Comparison of ENCODE assay signal across 1 cellular context in the genomic region with DNA sequence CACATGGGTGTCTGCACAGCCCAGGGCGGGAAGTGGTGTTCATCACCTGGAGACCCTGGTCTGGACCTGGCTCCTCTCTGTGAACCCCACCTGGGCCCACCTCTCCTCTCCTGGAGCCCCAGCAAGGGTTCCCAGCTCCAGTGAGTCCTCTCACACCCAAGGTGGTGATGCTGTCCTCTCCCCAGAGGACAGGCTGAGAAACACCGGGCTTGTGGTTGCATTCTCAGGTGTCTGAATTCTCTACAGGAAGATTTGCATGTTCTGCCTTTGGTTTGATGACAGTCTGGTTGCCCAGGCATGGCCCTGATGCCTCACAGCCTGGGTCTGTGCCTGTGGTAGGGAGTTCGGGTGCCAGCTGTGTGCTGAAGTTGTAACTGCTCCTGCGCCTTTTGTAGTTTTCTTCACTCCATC.
A peak's percentile ranks its signal among the peaks of the same experiment; 100 is the strongest.
TF ChIP-seq lines count a peak whose summit lies in the region.

No MANE protein-coding gene starts in this region.

TF ChIP-seq in GM12878, 131 proteins besides CTCF, POLR2A, EP300 and RAD21:
- TF ChIP-seq, protein P1, sequence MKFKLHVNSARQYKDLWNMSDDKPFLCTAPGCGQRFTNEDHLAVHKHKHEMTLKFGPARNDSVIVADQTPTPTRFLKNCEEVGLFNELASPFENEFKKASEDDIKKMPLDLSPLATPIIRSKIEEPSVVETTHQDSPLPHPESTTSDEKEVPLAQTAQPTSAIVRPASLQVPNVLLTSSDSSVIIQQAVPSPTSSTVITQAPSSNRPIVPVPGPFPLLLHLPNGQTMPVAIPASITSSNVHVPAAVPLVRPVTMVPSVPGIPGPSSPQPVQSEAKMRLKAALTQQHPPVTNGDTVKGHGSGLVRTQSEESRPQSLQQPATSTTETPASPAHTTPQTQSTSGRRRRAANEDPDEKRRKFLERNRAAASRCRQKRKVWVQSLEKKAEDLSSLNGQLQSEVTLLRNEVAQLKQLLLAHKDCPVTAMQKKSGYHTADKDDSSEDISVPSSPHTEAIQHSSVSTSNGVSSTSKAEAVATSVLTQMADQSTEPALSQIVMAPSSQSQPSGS (IDR thresholded peaks at IDR 0.05; ENCODE audit: low read length): no peak
- TF ChIP-seq CREB1 (IDR thresholded peaks at IDR 0.05; ENCODE audit: low read depth) (no peak), MEF2B (IDR thresholded peaks at IDR 0.05; ENCODE audit: partially characterized antibody, poor library complexity, severe bottlenecking) (peak; percentile 43), EED (IDR thresholded peaks at IDR 0.05; ENCODE audit: low read depth) (no peak), MYB (IDR thresholded peaks at IDR 0.05; ENCODE audit: borderline replicate concordance, low read depth, low read length) (no peak), MYC (IDR thresholded peaks at IDR 0.05; ENCODE audit: insufficient read depth, insufficient read length, insufficient replicate concordance, low read length, severe bottlenecking) (no peak), POU2F2 (IDR thresholded peaks at IDR 0.05; ENCODE audit: borderline replicate concordance, low read depth, low read length) (peak; percentile 29; the same call in 1 of the 3 replicates)
